ENCODE assay signal across 3 cellular contexts in the genomic region with DNA sequence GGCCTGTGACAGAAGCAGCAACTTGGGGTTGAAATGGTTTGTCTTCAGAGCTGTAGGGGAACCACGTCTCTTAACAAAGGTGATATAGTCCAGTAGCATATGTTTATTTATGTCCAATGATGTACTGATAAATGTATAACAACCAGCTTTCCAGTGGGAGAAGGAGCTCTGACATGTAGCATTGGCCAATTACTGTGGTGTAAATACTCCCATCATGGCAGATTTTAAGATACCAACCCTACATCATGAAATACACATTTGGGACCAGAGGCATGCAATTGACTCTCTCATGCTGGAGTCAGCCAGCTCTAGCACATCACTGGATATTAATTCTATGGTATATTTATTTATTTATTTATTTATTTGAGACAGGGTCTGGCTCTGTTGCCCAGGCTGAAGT.
"Had no signal": no experiment of that assay in that cellular context is flagged by ENCODE, and none has a peak within 500 bp of the region (broad histone marks: within the 10 kb centered on the region; RNA-seq: fewer than 3 reads in every experiment).

No MANE protein-coding gene starts in this region.

- DNase-seq: GDM1, GF-D8 had no signal

- H3K4me3 ChIP-seq: GM12878 had no signal
